ENCODE assay signal across 18 cellular contexts in genomic region chr6:30917487-30917886, GRCh38. TPM values are rescaled to one million over a fixed set of nuclear protein-coding genes. Genes with fewer than 3 reads are reported as not detected.
DNase-seq lines count a peak whose midpoint lies in the region; ATAC-seq and TF ChIP-seq lines count a peak whose summit lies in the region.
"Had no signal": no experiment of that assay in that cellular context is flagged by ENCODE, and none has a peak within 500 bp of the region (broad histone marks: within the 10 kb centered on the region; RNA-seq: fewer than 3 reads in every experiment).

No MANE protein-coding gene starts in this region.

- CTCF ChIA-PET in RWPE1 (lab: Yijun Ruan, JAX), result interaction anchor here (1.9 to 2.9 kb wide), 2 partner anchors 153 to 162 kb away, joined by 8 to 24 read pairs; no protein-coding TSS in a partner anchor
- CTCF ChIA-PET in activated naive CD4-positive, alpha-beta T cell treated with anti-CD3 and anti-CD28 coated beads for 36 hours (lab: Charles Lee), result interaction anchor here (5.8 kb wide), 1 partner anchor 163 kb away, joined by 73 read pairs; no protein-coding TSS in a partner anchor

- H3K27ac ChIP-seq in RWPE1 (peak overlapping the region; percentile 46), esophagus (ENCODE audit: low read depth in 2 of 2, low read length in 1 of 2) (peak overlapping the region; percentile 15 to 20), tibial artery (no peak overlapping the region)

- H3K36me3 ChIP-seq in esophagus (ENCODE audit: control insufficient read depth in 2 of 2, insufficient read depth in 2 of 2, low read length in 1 of 2) (peaks cover 10 to 35% of the 10 kb centered on the region in 2 donors), tibial artery (peaks cover 30 to 62% (median 49%) of the 10 kb centered on the region in 3 donors)
- H3K36me3 ChIP-seq: BE2C had no signal

- H3K4me1 ChIP-seq in esophagus (ENCODE audit: control insufficient read depth in 2 of 2, insufficient read depth in 2 of 2, low read length in 1 of 2), result peaks cover 0 to 2% of the 10 kb centered on the region in 2 donors
- peaks cover 0 to 31% (median 24%) of the 10 kb centered on the region in 4 donors for H3K4me1 ChIP-seq in tibial artery

- POLR2A ChIA-PET in RWPE1 (lab: Yijun Ruan, JAX; ENCODE audit: low non-redundant PET), result no interaction called here

- H3K27me3 Mint-ChIP-seq in activated naive CD4-positive, alpha-beta T cell treated with anti-CD3 and anti-CD28 coated beads for 36 hours (ENCODE audit: low read depth), result no peaks in the 10 kb centered on the region
- H3K27me3 Mint-ChIP-seq: CD4-positive, alpha-beta memory T cell; IgD-negative memory B cell had no signal

- H3K36me3 Mint-ChIP-seq in activated naive CD4-positive, alpha-beta T cell treated with anti-CD3 and anti-CD28 coated beads for 36 hours (ENCODE audit: low read depth), result peaks cover 39% of the 10 kb centered on the region

- H3K9me3 Mint-ChIP-seq in activated naive CD4-positive, alpha-beta T cell treated with anti-CD3 and anti-CD28 coated beads for 36 hours, result no peaks in the 10 kb centered on the region
- H3K9me3 Mint-ChIP-seq: CD4-positive, alpha-beta memory T cell; H9; IgD-negative memory B cell had no signal

- 83 to 90% methylated on average over 8 of the region's 8 CpGs for WGBS in esophagus, 2 donors

- H3K4me3 ChIP-seq in esophagus (ENCODE audit: low read depth in 1 of 2, low read length in 2 of 2), result peak overlapping the region in 1 of 2 donors; percentile 16
- H3K4me3 ChIP-seq in tibial artery, result no peak overlapping the region

- intact Hi-C loops in Right ventricle myocardium superior (cut with DNase I) (loop anchor here (5.0 to 10.0 kb wide), 2 partner anchors 127 to 150 kb away; no protein-coding TSS in a partner anchor), cardiac septum (cut with DNase I) (no loop called here), tibial artery (cut with DNase I; ENCODE audit: low total_unique reads) (no loop called here)
- intact Hi-C loops in activated naive CD4-positive, alpha-beta T cell treated with anti-CD3 and anti-CD28 coated beads for 36 hours (cut with micrococcal nuclease), result no loop called here

- no peak for ATAC-seq in Right ventricle myocardium superior (ENCODE audit: poor library complexity)
- ATAC-seq in HG03378 (IDR thresholded peaks at IDR 0.05; ENCODE audit: unreplicated experiment), result no peak
- ATAC-seq: HepG2 had no signal

- no peak overlapping the region for H3K27ac Mint-ChIP-seq in activated naive CD4-positive, alpha-beta T cell treated with anti-CD3 and anti-CD28 coated beads for 36 hours

- TF ChIP-seq CTCF in RWPE1 (conservative IDR thresholded peaks at IDR 0.05; ENCODE audit: low read depth) (no peak), tibial artery (IDR thresholded peaks at IDR 0.05) (no peak)

- H3K4me3 Mint-ChIP-seq in activated naive CD4-positive, alpha-beta T cell treated with anti-CD3 and anti-CD28 coated beads for 36 hours, result no peak overlapping the region
- H3K4me3 Mint-ChIP-seq: H9 had no signal

- peaks cover 26% of the 10 kb centered on the region for H3K4me1 Mint-ChIP-seq in activated naive CD4-positive, alpha-beta T cell treated with anti-CD3 and anti-CD28 coated beads for 36 hours (ENCODE audit: low read depth)

- DNase-seq in Right ventricle myocardium superior (peak; percentile 29), cardiac septum (ENCODE audit: low spot score) (no peak), RWPE1 (ENCODE audit: low spot score) (no peak), tibial artery (no peak)
- no peak for DNase-seq in activated naive CD4-positive, alpha-beta T cell treated with anti-CD3 and anti-CD28 coated beads for 36 hours
- DNase-seq: ACHN; BE2C; CD4-positive, alpha-beta memory T cell; DMS153; DMS79; GF-D8; H9 had no signal

- H3K9me3 ChIP-seq in esophagus (ENCODE audit: control insufficient read depth in 2 of 2, insufficient read depth in 1 of 2, low read depth in 1 of 2, low read length in 1 of 2) (no peaks in the 10 kb centered on the region), tibial artery (no peaks in the 10 kb centered on the region)
- H3K9me3 ChIP-seq: BE2C had no signal

- no peaks in the 10 kb centered on the region for H3K27me3 ChIP-seq in esophagus (ENCODE audit: control insufficient read depth in 1 of 2, insufficient read depth in 2 of 2, low read length in 2 of 2)
- no peaks in the 10 kb centered on the region for H3K27me3 ChIP-seq in tibial artery
- H3K27me3 ChIP-seq: BE2C had no signal

RNA-seq across cellular contexts. Expression of gene VARS2, which starts 3.4 kb away (rescaled TPM):
- total RNA-seq in Right ventricle myocardium superior (17.2 TPM), cardiac septum (24.7 TPM)
- 10 to 100 TPM; 30.0 to 81.5 TPM for polyA plus RNA-seq in esophagus
- 10 to 100 TPM; 78.1 to 82.8 TPM for total RNA-seq in activated naive CD4-positive, alpha-beta T cell treated with anti-CD3 and anti-CD28 coated beads for 36 hours

RNA-seq across cellular contexts. Expression of gene GTF2H4, which starts 9.5 kb away (rescaled TPM):
- total RNA-seq in Right ventricle myocardium superior (23.6 TPM), cardiac septum (16.0 TPM)
- polyA plus RNA-seq in esophagus, result 10 to 100 TPM; 20.6 to 32.0 TPM
- total RNA-seq in activated naive CD4-positive, alpha-beta T cell treated with anti-CD3 and anti-CD28 coated beads for 36 hours, result 10 to 100 TPM; 33.3 to 42.4 TPM

RNA-seq across cellular contexts. Expression of gene SFTA2, which starts 14.5 kb away (rescaled TPM):
- total RNA-seq in Right ventricle myocardium superior (not detected), cardiac septum (not detected)
- polyA plus RNA-seq in esophagus, result 100 to 1,000 TPM; 130 to 421 TPM
- total RNA-seq in activated naive CD4-positive, alpha-beta T cell treated with anti-CD3 and anti-CD28 coated beads for 36 hours, result not detected
- total RNA-seq: H1, H9, HepG2 had no signal
- polyA plus RNA-seq: CD14-positive monocyte; CD4-positive, alpha-beta memory T cell; H1; HepG2 had no signal

RNA-seq across cellular contexts. Expression of gene MUCL3, which starts 23.3 kb away (rescaled TPM):
- total RNA-seq in Right ventricle myocardium superior (not detected), cardiac septum (not detected)
- 10 to 100 TPM in 1 of 2 donors, 1 to 10 TPM in 1; 5.2 to 17.8 TPM for polyA plus RNA-seq in esophagus
- total RNA-seq in activated naive CD4-positive, alpha-beta T cell treated with anti-CD3 and anti-CD28 coated beads for 36 hours, result not detected
- total RNA-seq: CD4-positive, alpha-beta memory T cell; HepG2 had no signal
- polyA plus RNA-seq: CD14-positive monocyte; CD4-positive, alpha-beta memory T cell; HepG2; IgD-negative memory B cell had no signal

RNA-seq across cellular contexts. Expression of gene DDR1, which starts 33.2 kb away (rescaled TPM):
- total RNA-seq in Right ventricle myocardium superior (23.2 TPM), cardiac septum (61.4 TPM)
- polyA plus RNA-seq in esophagus, result 100 to 1,000 TPM; 102 to 136 TPM
- total RNA-seq in activated naive CD4-positive, alpha-beta T cell treated with anti-CD3 and anti-CD28 coated beads for 36 hours, result 10 to 100 TPM in 1 of 2 experiments, 1 to 10 TPM in 1; 9.5 to 10.1 TPM

Comparison
In these comparisons a context has a peak if more than half of its experiments do, and no peak if none do; other contexts are left out.
1. H3K27ac ChIP-seq: peak in RWPE1 (single experiment) and esophagus (2 of 2); none in tibial artery (0 of 2).